27 cellular contexts compared by ENCODE assay signal in the genomic region with DNA sequence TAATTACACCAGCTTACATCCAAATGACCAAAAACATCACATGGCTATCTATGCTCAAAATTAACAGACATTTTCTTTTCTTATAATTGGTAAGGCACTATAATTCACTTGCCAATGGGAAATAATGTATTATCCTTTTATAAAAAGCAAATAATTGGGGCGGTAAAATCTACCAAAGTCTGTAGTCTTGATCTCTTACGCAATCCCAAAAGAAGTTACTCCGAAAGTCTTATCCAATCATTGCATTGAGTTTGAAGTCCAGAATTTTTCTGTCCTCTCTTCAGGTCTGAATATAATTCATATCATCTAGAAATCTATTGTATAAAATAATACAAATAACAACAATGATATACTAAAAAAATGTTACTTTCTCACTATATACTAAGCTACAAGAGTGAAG.
"Had no signal": no experiment of that assay in that cellular context is flagged by ENCODE, and none has a peak within 500 bp of the region (broad histone marks: within the 10 kb centered on the region; RNA-seq: fewer than 3 reads in every experiment).

No MANE protein-coding gene starts in this region.

- ATAC-seq: stimulated activated effector memory CD8-positive, alpha-beta T cell treated with anti-CD3 and anti-CD28 coated beads, Interleukin-12 subunit alpha, Interleukin-12 subunit beta, amount 100 ng/mL, for 72 hours; stimulated activated memory B cell treated with anti-CD40 and anti-IgM and Interleukin-4, amounts not matched to agents 10 μg/mL and 1 μg/mL and 100 μg/mL, for 72 hours; stimulated activated naive B cell treated with anti-CD40 and anti-IgM and Interleukin-4, amounts not matched to agents 10 μg/mL and 1 μg/mL and 100 μg/mL, for 72 hours; stimulated activated naive CD8-positive, alpha-beta T cell treated with anti-CD3 and anti-CD28 coated beads, Interleukin-15, amount 100 ng/mL, for 72 hours; stimulated activated naive CD8-positive, alpha-beta T cell treated with anti-CD3 and anti-CD28 coated beads, Interleukin-15, Interleukin-2, amounts not matched to agents 100 U/mL and 50 U/mL, for 24 hours; upper lobe of right lung had no signal

- H3K36me3 ChIP-seq: stomach, suprapubic skin, thoracic aorta, thyroid gland, tibial artery, tibial nerve, transverse colon, upper lobe of left lung, upper lobe of right lung, uterus, vagina had no signal

- H3K27me3 ChIP-seq: stomach, suprapubic skin, testis, thyroid gland, tibial artery, tibial nerve, transverse colon, upper lobe of left lung, upper lobe of right lung, uterus, vagina had no signal

- H3K4me1 ChIP-seq: stomach, suprapubic skin, testis, thyroid gland, tibial artery, tibial nerve, transverse colon, upper lobe of left lung, upper lobe of right lung, uterus, vagina had no signal

- H3K27ac ChIP-seq: stomach, suprapubic skin, testis, thoracic aorta, thyroid gland, tibial artery, tibial nerve, transverse colon, upper lobe of left lung, upper lobe of right lung, uterus, vagina had no signal

- FAIRE-seq: urothelium cell line had no signal

- H3K4me3 ChIP-seq: stomach, suprapubic skin, testis, thoracic aorta, thyroid gland, tibial artery, tibial nerve, transverse colon, upper lobe of left lung, upper lobe of right lung, uterus, vagina had no signal

- DNase-seq: stimulated activated CD4-positive, alpha-beta T cell treated with anti-CD3 and anti-CD28 coated beads, Interleukin-2, amount 100 ng/mL, for 48 hours; stimulated activated CD4-positive, alpha-beta T cell treated with anti-CD3 and anti-CD28 coated beads, Interleukin-4, amount 100 ng/mL, for 1 hour; stimulated activated CD4-positive, alpha-beta T cell treated with anti-CD3 and anti-CD28 coated beads, Interleukin-4, amount 100 ng/mL, for 24 hours; stimulated activated CD4-positive, alpha-beta T cell treated with anti-CD3 and anti-CD28 coated beads, Interleukin-4, amount 100 ng/mL, for 4 hours; stimulated activated CD8-positive, alpha-beta memory T cell treated with anti-CD3 and anti-CD28 coated beads, Interleukin-4, amount 100 ng/mL, for 48 hours; stimulated activated naive B cell treated with anti-CD40 and anti-IgM and Interleukin-4, amounts not matched to agents 10 μg/mL and 1 μg/mL and 100 μg/mL, for 72 hours; stimulated activated naive CD4-positive, alpha-beta T cell; stimulated activated naive CD4-positive, alpha-beta T cell treated with Interleukin-2 at 50 U/mL for 16 hours; stimulated activated naive CD8-positive, alpha-beta T cell treated with anti-CD3 and anti-CD28 coated beads, Interleukin-15, amount 100 ng/mL, for 72 hours; stimulated activated naive CD8-positive, alpha-beta T cell treated with anti-CD3 and anti-CD28 coated beads, Interleukin-15, Interleukin-2, amounts not matched to agents 100 U/mL and 50 U/mL, for 24 hours; stomach; substantia nigra; testis; thyroid gland; tibial artery; transverse colon; trophoblast cell; upper lobe of left lung; upper lobe of right lung; uterus had no signal

- H3K9me3 ChIP-seq: stomach, suprapubic skin, testis, thoracic aorta, thyroid gland, tibial artery, tibial nerve, transverse colon, upper lobe of left lung, upper lobe of right lung, uterus, vagina had no signal
